In the genomic region with DNA sequence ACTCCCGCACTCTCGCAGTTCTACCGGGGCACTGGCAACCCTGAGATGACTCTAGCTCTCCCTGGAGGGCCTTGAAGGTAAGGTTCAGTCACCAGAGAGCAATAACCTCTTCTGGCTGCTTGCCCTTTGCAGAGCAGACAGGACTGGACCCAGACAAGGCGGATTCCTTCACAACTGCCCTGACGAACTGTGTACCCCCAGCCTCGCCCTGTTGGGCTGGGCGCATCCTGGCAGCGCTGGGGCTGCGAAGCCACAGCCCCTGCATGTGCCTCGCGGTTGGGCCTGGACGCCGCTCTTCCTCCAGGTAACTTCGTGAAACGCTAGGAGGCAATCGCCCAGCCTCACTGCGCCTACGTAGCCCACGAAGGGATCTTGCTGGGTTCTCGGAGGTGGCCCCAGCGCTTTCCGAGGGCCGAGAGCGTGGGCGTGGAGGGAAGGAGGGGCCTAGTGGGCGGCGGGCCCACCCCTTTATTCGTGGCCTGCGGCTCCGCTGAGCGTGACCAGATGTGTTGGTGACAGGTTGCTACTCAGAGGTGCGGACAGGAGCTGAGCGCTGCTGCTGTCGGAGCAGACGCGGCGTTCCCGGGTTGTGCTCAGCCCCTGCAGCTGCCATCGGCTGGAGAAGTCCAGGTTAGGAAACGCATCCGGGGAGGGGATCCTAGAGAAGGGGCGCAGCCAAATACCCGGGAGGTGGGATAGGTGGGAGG, we compare ENCODE assay signal across 8 cellular contexts. TPM values are rescaled to one million over a fixed set of nuclear protein-coding genes. Genes with fewer than 3 reads are reported as not detected.
DNase-seq lines count a peak whose midpoint lies in the region; ATAC-seq and TF ChIP-seq lines count a peak whose summit lies in the region.

No MANE protein-coding gene starts in this region.

- H3K9me3 ChIP-seq in mammary epithelial cell (replicated peaks; ENCODE audit: insufficient read depth, low read length) (peaks cover 2% of the 10 kb centered on the region), mesodermal cell (ENCODE audit: control insufficient read depth, low read length) (no peaks in the 10 kb centered on the region), upper lobe of right lung (no peaks in the 10 kb centered on the region)

- DNase-seq in AG09309 (ENCODE audit: low read depth): no peak
- DNase-seq in NCI-H82 (lab: John Stamatoyannopoulos, UW): peak; percentile 65
- peak; percentile 28 for DNase-seq in mammary epithelial cell
- peak; percentile 63 for DNase-seq in upper lobe of right lung
- DNase-seq in cerebellar cortex (ENCODE audit: low spot score): no peak

- intact Hi-C loops in mammary epithelial cell (cut with micrococcal nuclease): loop anchor here (1.0 to 10.0 kb wide), 5 partner anchors 159 to 398 kb away; no protein-coding TSS in a partner anchor
- intact Hi-C loops in upper lobe of right lung (cut with DNase I): no loop called here

- dilution Hi-C loops in mammary epithelial cell (cut with HindIII; ENCODE audit: low sequenced_read_pairs): no loop called here

- H3K4me2 ChIP-seq in mammary epithelial cell (ENCODE audit: insufficient read depth, low read depth, low read length): peak overlapping the region; percentile 82

- H3K36me3 ChIP-seq in mammary epithelial cell (ENCODE audit: insufficient read depth, low read length) (no peaks in the 10 kb centered on the region), mesodermal cell (ENCODE audit: control insufficient read depth, insufficient read depth, low read length) (no peaks in the 10 kb centered on the region), upper lobe of right lung (no peaks in the 10 kb centered on the region)

- TF ChIP-seq CTCF in AG09309 (IDR thresholded peaks at IDR 0.05; ENCODE audit: control insufficient read depth, insufficient read depth, low read depth, low read length, missing control alignments) (no peak), mammary epithelial cell (conservative IDR thresholded peaks at IDR 0.05 in 1 of 2, IDR thresholded peaks at IDR 0.05 in 1 of 2; ENCODE audit: extremely low read depth in 1 of 2, insufficient read depth in 1 of 2, low read depth in 1 of 2, low read length in 2 of 2) (peak; percentile 5 to 24), upper lobe of right lung (IDR thresholded peaks at IDR 0.05) (no peak)

- H3K27ac ChIP-seq in mammary epithelial cell (ENCODE audit: insufficient read depth, low read depth, low read length) (no peak overlapping the region), mesodermal cell (ENCODE audit: low read depth, low read length, severe bottlenecking) (no peak overlapping the region), upper lobe of right lung (no peak overlapping the region)

- no TSS peak for BruUV-seq in mammary epithelial cell (replicated peaks; lab: Mats Ljungman, UMichigan)

- no peak overlapping the region for H3K9ac ChIP-seq in mammary epithelial cell (ENCODE audit: insufficient read depth, low read length)

- CTCF ChIA-PET in mammary epithelial cell (lab: Charles Lee; ENCODE audit: low non-redundant PET): no interaction called here

- ATAC-seq in upper lobe of right lung (no peak), GM19324 (IDR thresholded peaks at IDR 0.05; ENCODE audit: low FRiP score, unreplicated experiment) (no peak), HG03045 (IDR thresholded peaks at IDR 0.05; ENCODE audit: unreplicated experiment) (no peak)

- WGBS in mammary epithelial cell (ENCODE audit: low coverage, missing lambda C conversion rate): 26% methylated on average over 16 of the region's 43 CpGs
- WGBS in mesodermal cell (ENCODE audit: insufficient coverage in 2 of 2), 2 experiments: 1 to 2% methylated on average over 15 to 22 of the region's 43 CpGs

- H3K27me3 ChIP-seq in mammary epithelial cell (ENCODE audit: insufficient read depth, low read length) (no peaks in the 10 kb centered on the region), upper lobe of right lung (no peaks in the 10 kb centered on the region)

- H3K79me2 ChIP-seq in mammary epithelial cell (ENCODE audit: insufficient read depth, low read length): peaks cover 3% of the 10 kb centered on the region

- H3K4me3 ChIP-seq in AG09309 (ENCODE audit: control insufficient read depth, low read depth, low read length): peak overlapping the region; percentile 67
- H3K4me3 ChIP-seq in mammary epithelial cell (replicated peaks in 1 of 3; ENCODE audit: insufficient read depth in 1 of 3, low read depth in 2 of 3, low read length in 3 of 3): peak overlapping the region in 1 of 3 experiments; percentile 60
- H3K4me3 ChIP-seq in mesodermal cell (ENCODE audit: extremely low read depth, insufficient read depth, low read length, poor library complexity, severe bottlenecking): peak overlapping the region; percentile 45
- peak overlapping the region; percentile 58 for H3K4me3 ChIP-seq in upper lobe of right lung

- peak overlapping the region; percentile 83 for H2AFZ ChIP-seq in mammary epithelial cell (ENCODE audit: low read depth, low read length)

- H3K4me1 ChIP-seq in mammary epithelial cell (ENCODE audit: insufficient read depth, low read length): peaks cover 19% of the 10 kb centered on the region
- peaks cover 6% of the 10 kb centered on the region for H3K4me1 ChIP-seq in mesodermal cell (ENCODE audit: control insufficient read depth, insufficient read depth, low read length, poor library complexity, severe bottlenecking)
- H3K4me1 ChIP-seq in upper lobe of right lung: no peaks in the 10 kb centered on the region

- in situ Hi-C loops in mammary epithelial cell (cut with MboI; ENCODE audit: low sequenced_read_pairs in 2 of 2): loop anchor here in 1 of 2 donors (25.0 kb wide), 1 partner anchor 399 kb away; no protein-coding TSS in a partner anchor

- H4K20me1 ChIP-seq in mammary epithelial cell (ENCODE audit: insufficient read depth, low read length): no peaks in the 10 kb centered on the region

RNA-seq across cellular contexts. Expression of gene MAMLD1, which starts 1.9 kb away (rescaled TPM):
- total RNA-seq in mammary epithelial cell (1 to 10 TPM; 2.7 to 3.2 TPM), upper lobe of right lung (5.0 TPM)
- 1.9 TPM for polyA plus RNA-seq in mammary epithelial cell
- 2.3 TPM for polyA minus RNA-seq in mammary epithelial cell
- polyA plus RNA-seq in mesodermal cell (2013, experiment 1 of 2): 4.3 TPM
- polyA plus RNA-seq in mesodermal cell (2013, experiment 2 of 2): 3.0 TPM

Comparison
In these comparisons a context has a peak if more than half of its experiments do, and no peak if none do; other contexts are left out.
1. DNase-seq: peak in NCI-H82 (single experiment), mammary epithelial cell (single experiment) and upper lobe of right lung (single experiment); none in AG09309 (single experiment) and cerebellar cortex (single experiment).
2. CTCF ChIP-seq: peak in mammary epithelial cell (2 of 2); none in AG09309 (single experiment) and upper lobe of right lung (single experiment).